Comparison of ENCODE assay signal across 17 cellular contexts in the genomic region with DNA sequence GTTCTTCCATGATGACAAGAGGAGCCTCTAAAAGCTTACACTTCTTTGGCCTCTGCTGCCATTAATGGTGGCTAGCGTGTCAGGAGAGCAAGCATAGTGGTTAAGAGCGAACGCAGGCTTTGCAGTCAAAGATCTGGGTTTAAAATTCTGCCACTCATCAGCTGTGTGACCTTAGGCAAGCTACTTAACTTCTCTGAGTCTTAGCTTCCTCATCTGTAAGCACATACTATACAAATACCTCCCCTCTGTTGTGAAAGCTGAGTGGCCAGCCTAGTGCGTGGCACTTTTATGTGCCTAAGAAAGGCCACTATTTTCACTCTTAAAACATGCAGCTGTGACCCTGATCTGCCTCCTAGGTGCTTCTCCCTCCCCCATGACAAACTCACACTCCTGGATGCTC.
"Had no signal": no experiment of that assay in that cellular context is flagged by ENCODE, and none has a peak within 500 bp of the region (broad histone marks: within the 10 kb centered on the region; RNA-seq: fewer than 3 reads in every experiment).

No MANE protein-coding gene starts in this region.

- H3K9me3 Mint-ChIP-seq: activated naive CD8-positive, alpha-beta T cell treated with anti-CD3 and anti-CD28 coated beads for 36 hours; brain; memory B cell; natural killer cell treated with Interleukin-12 subunit alpha and Interleukin-12 subunit beta and Interleukin-15 and Interleukin-18, amount 100 ng/mL, for 72 hours; stimulated activated memory B cell treated with anti-CD40 and anti-IgM and Interleukin-4, amounts not matched to agents 10 μg/mL and 1 μg/mL and 100 μg/mL, for 72 hours had no signal

- H3K4me3 ChIP-seq: dorsolateral prefrontal cortex, tibial artery had no signal

- H3K27me3 Mint-ChIP-seq: activated naive CD8-positive, alpha-beta T cell treated with anti-CD3 and anti-CD28 coated beads for 36 hours; brain; memory B cell; natural killer cell treated with Interleukin-12 subunit alpha and Interleukin-12 subunit beta and Interleukin-15 and Interleukin-18, amount 100 ng/mL, for 72 hours; stimulated activated memory B cell treated with anti-CD40 and anti-IgM and Interleukin-4, amounts not matched to agents 10 μg/mL and 1 μg/mL and 100 μg/mL, for 72 hours had no signal

- DNase-seq: activated CD4-positive, alpha-beta T cell treated with anti-CD3 and anti-CD28 coated beads, Interleukin-2, amount 50 U/mL, for 1 hour; activated CD4-positive, CD25-positive, alpha-beta regulatory T cell; activated CD8-positive, alpha-beta memory T cell treated with anti-CD3 and anti-CD28 coated beads for 24 hours; activated gamma-delta T cell treated with Interleukin-2 at 50 U/mL for 16 hours; activated naive CD8-positive, alpha-beta T cell treated with anti-CD3 and anti-CD28 coated beads for 36 hours; cerebellar nuclear complex; dorsolateral prefrontal cortex; kidney; left ventricle myocardium superior; nucleus accumbens; stimulated activated CD4-positive, alpha-beta T cell treated with anti-CD3 and anti-CD28 coated beads, Interleukin-2, amount 100 ng/mL, for 48 hours; SW 1271; tibial artery had no signal

- ATAC-seq: left ventricle myocardium superior; natural killer cell treated with Interleukin-12 subunit alpha and Interleukin-12 subunit beta and Interleukin-15 and Interleukin-18, amount 100 ng/mL, for 72 hours; stimulated activated memory B cell treated with anti-CD40 and anti-IgM and Interleukin-4, amounts not matched to agents 10 μg/mL and 1 μg/mL and 100 μg/mL, for 72 hours had no signal

- H3K27ac Mint-ChIP-seq: activated naive CD8-positive, alpha-beta T cell treated with anti-CD3 and anti-CD28 coated beads for 36 hours; brain; memory B cell; natural killer cell treated with Interleukin-12 subunit alpha and Interleukin-12 subunit beta and Interleukin-15 and Interleukin-18, amount 100 ng/mL, for 72 hours; stimulated activated memory B cell treated with anti-CD40 and anti-IgM and Interleukin-4, amounts not matched to agents 10 μg/mL and 1 μg/mL and 100 μg/mL, for 72 hours had no signal

- H3K27me3 ChIP-seq: dorsolateral prefrontal cortex, tibial artery had no signal

- H3K9me3 ChIP-seq: tibial artery had no signal

- H3K4me3 Mint-ChIP-seq: activated naive CD8-positive, alpha-beta T cell treated with anti-CD3 and anti-CD28 coated beads for 36 hours; brain; memory B cell; natural killer cell treated with Interleukin-12 subunit alpha and Interleukin-12 subunit beta and Interleukin-15 and Interleukin-18, amount 100 ng/mL, for 72 hours; stimulated activated memory B cell treated with anti-CD40 and anti-IgM and Interleukin-4, amounts not matched to agents 10 μg/mL and 1 μg/mL and 100 μg/mL, for 72 hours had no signal
